In genomic region chr14:65002586-65003210, GRCh38 we compare ENCODE assay signal across 15 cellular contexts. TPM values are rescaled to one million over a fixed set of nuclear protein-coding genes. Genes with fewer than 3 reads are reported as not detected.
DNase-seq lines count a peak whose midpoint lies in the region; ATAC-seq and TF ChIP-seq lines count a peak whose summit lies in the region.
"Had no signal": no experiment of that assay in that cellular context is flagged by ENCODE, and none has a peak within 500 bp of the region (broad histone marks: within the 10 kb centered on the region; RNA-seq: fewer than 3 reads in every experiment).

No MANE protein-coding gene starts in this region.

- intact Hi-C loops in thyroid gland (cut with DNase I): no loop called here

- no peak for ATAC-seq in stimulated activated naive CD8-positive, alpha-beta T cell treated with anti-CD3 and anti-CD28 coated beads, Interleukin-15, amount 100 ng/mL, for 72 hours
- ATAC-seq in GM19467 (IDR thresholded peaks at IDR 0.05; ENCODE audit: unreplicated experiment) (no peak), HG03565 (IDR thresholded peaks at IDR 0.05; ENCODE audit: unreplicated experiment) (no peak)

- H3K9me3 ChIP-seq in SJSA1 (replicated peaks) (no peaks in the 10 kb centered on the region), thyroid gland (no peaks in the 10 kb centered on the region), Peyer's patch (no peaks in the 10 kb centered on the region)
- H3K9me3 ChIP-seq: esophagus muscularis mucosa, vagina had no signal

- H3K4me3 ChIP-seq in SJSA1 (no peak overlapping the region), thyroid gland (replicated peaks in 1 of 3) (no peak overlapping the region), Peyer's patch (no peak overlapping the region)
- H3K4me3 ChIP-seq: esophagus muscularis mucosa, vagina had no signal

- no peak for TF ChIP-seq POLR2A in thyroid gland (IDR thresholded peaks at IDR 0.05)
- TF ChIP-seq POLR2A in Peyer's patch (IDR thresholded peaks at IDR 0.05): no peak

- 83 to 84% methylated on average over 6 of the region's 6 CpGs for WGBS in thyroid gland, 2 donors

- no peaks in the 10 kb centered on the region for H3K27me3 Mint-ChIP-seq in stimulated activated naive CD8-positive, alpha-beta T cell treated with anti-CD3 and anti-CD28 coated beads, Interleukin-15, Interleukin-2, amounts not matched to agents 100 ng/mL and 50 ng/mL, for 24 hours
- no peaks in the 10 kb centered on the region for H3K27me3 Mint-ChIP-seq in stimulated activated naive CD8-positive, alpha-beta T cell treated with anti-CD3 and anti-CD28 coated beads, Interleukin-15, amount 100 ng/mL, for 72 hours
- H3K27me3 Mint-ChIP-seq: naive B cell had no signal

- H3K36me3 Mint-ChIP-seq in stimulated activated naive CD8-positive, alpha-beta T cell treated with anti-CD3 and anti-CD28 coated beads, Interleukin-15, Interleukin-2, amounts not matched to agents 100 ng/mL and 50 ng/mL, for 24 hours (ENCODE audit: low read depth): peaks cover 17% of the 10 kb centered on the region
- H3K36me3 Mint-ChIP-seq: naive B cell had no signal

- no peak for TF ChIP-seq CTCF in thyroid gland (IDR thresholded peaks at IDR 0.05)
- no peak for TF ChIP-seq CTCF in Peyer's patch (IDR thresholded peaks at IDR 0.05)

- no peaks in the 10 kb centered on the region for H3K9me3 Mint-ChIP-seq in stimulated activated naive CD8-positive, alpha-beta T cell treated with anti-CD3 and anti-CD28 coated beads, Interleukin-15, Interleukin-2, amounts not matched to agents 100 ng/mL and 50 ng/mL, for 24 hours
- no peaks in the 10 kb centered on the region for H3K9me3 Mint-ChIP-seq in stimulated activated naive CD8-positive, alpha-beta T cell treated with anti-CD3 and anti-CD28 coated beads, Interleukin-15, amount 100 ng/mL, for 72 hours
- H3K9me3 Mint-ChIP-seq: naive B cell had no signal

- no peak for DNase-seq in stimulated activated naive CD8-positive, alpha-beta T cell treated with anti-CD3 and anti-CD28 coated beads, Interleukin-15, amount 100 ng/mL, for 72 hours
- peak in 1 of 2 experiments; percentile 39 for DNase-seq in SJSA1 (ENCODE audit: low read depth in 1 of 2, low spot score in 2 of 2)
- DNase-seq in fibroblast of peridontal ligament (ENCODE audit: extremely low read depth): peak; percentile 81
- no peak for DNase-seq in thyroid gland
- no peak for DNase-seq in Peyer's patch
- DNase-seq: C1 segment of cervical spinal cord, Kasumi-1, naive B cell, NCI-H2107, small intestine had no signal

- H3K27ac ChIP-seq in SJSA1 (peak overlapping the region; percentile 76), thyroid gland (no peak overlapping the region), Peyer's patch (no peak overlapping the region)
- H3K27ac ChIP-seq: esophagus muscularis mucosa, vagina had no signal

- no peaks in the 10 kb centered on the region for H3K27me3 ChIP-seq in SJSA1 (replicated peaks)
- H3K27me3 ChIP-seq in thyroid gland: no peaks in the 10 kb centered on the region
- no peaks in the 10 kb centered on the region for H3K27me3 ChIP-seq in Peyer's patch
- H3K27me3 ChIP-seq: esophagus muscularis mucosa, vagina had no signal

- H3K4me3 Mint-ChIP-seq in stimulated activated naive CD8-positive, alpha-beta T cell treated with anti-CD3 and anti-CD28 coated beads, Interleukin-15, Interleukin-2, amounts not matched to agents 100 ng/mL and 50 ng/mL, for 24 hours: no peak overlapping the region
- no peak overlapping the region for H3K4me3 Mint-ChIP-seq in stimulated activated naive CD8-positive, alpha-beta T cell treated with anti-CD3 and anti-CD28 coated beads, Interleukin-15, amount 100 ng/mL, for 72 hours
- H3K4me3 Mint-ChIP-seq: naive B cell had no signal

- H3K4me1 ChIP-seq in SJSA1 (replicated peaks) (peaks cover 75% of the 10 kb centered on the region), thyroid gland (peaks cover 0 to 6% of the 10 kb centered on the region in 2 donors), Peyer's patch (no peaks in the 10 kb centered on the region)

- peaks cover 44% of the 10 kb centered on the region for H3K4me1 Mint-ChIP-seq in stimulated activated naive CD8-positive, alpha-beta T cell treated with anti-CD3 and anti-CD28 coated beads, Interleukin-15, Interleukin-2, amounts not matched to agents 100 ng/mL and 50 ng/mL, for 24 hours (ENCODE audit: low read depth)
- peaks cover 74% of the 10 kb centered on the region for H3K4me1 Mint-ChIP-seq in stimulated activated naive CD8-positive, alpha-beta T cell treated with anti-CD3 and anti-CD28 coated beads, Interleukin-15, amount 100 ng/mL, for 72 hours
- H3K4me1 Mint-ChIP-seq: naive B cell had no signal

- H3K36me3 ChIP-seq in SJSA1 (no peaks in the 10 kb centered on the region), thyroid gland (no peaks in the 10 kb centered on the region), Peyer's patch (no peaks in the 10 kb centered on the region)
- H3K36me3 ChIP-seq: vagina had no signal

- peak overlapping the region; percentile 19 for H3K27ac Mint-ChIP-seq in stimulated activated naive CD8-positive, alpha-beta T cell treated with anti-CD3 and anti-CD28 coated beads, Interleukin-15, Interleukin-2, amounts not matched to agents 100 ng/mL and 50 ng/mL, for 24 hours
- no peak overlapping the region for H3K27ac Mint-ChIP-seq in stimulated activated naive CD8-positive, alpha-beta T cell treated with anti-CD3 and anti-CD28 coated beads, Interleukin-15, amount 100 ng/mL, for 72 hours

RNA-seq across cellular contexts. Expression of gene FNTB, which starts 16.0 kb away (rescaled TPM):
- total RNA-seq in SJSA1 (2014; rRNA removed; shearing (Covaris generic)): 6.3 and 7.4 TPM in 2 replicates
- total RNA-seq in thyroid gland (10 to 100 TPM in 3 of 4 donors, 1 to 10 TPM in 1; 7.8 to 27.0 (median 18.8) TPM), Peyer's patch (10 to 100 TPM; 11.9 to 25.6 (median 17.6) TPM)

RNA-seq across cellular contexts. Expression of gene RAB15, which starts 30.6 kb away (rescaled TPM):
- total RNA-seq in SJSA1 (2014; rRNA removed; shearing (Covaris generic)): 4.7 and 7.7 TPM in 2 replicates
- 10 to 100 TPM in 1 of 4 donors, 1 to 10 TPM in 3; 6.0 to 12.7 (median 6.3) TPM for total RNA-seq in thyroid gland
- 10 to 100 TPM; 17.4 to 29.8 (median 22.4) TPM for total RNA-seq in Peyer's patch
